In the genomic region with DNA sequence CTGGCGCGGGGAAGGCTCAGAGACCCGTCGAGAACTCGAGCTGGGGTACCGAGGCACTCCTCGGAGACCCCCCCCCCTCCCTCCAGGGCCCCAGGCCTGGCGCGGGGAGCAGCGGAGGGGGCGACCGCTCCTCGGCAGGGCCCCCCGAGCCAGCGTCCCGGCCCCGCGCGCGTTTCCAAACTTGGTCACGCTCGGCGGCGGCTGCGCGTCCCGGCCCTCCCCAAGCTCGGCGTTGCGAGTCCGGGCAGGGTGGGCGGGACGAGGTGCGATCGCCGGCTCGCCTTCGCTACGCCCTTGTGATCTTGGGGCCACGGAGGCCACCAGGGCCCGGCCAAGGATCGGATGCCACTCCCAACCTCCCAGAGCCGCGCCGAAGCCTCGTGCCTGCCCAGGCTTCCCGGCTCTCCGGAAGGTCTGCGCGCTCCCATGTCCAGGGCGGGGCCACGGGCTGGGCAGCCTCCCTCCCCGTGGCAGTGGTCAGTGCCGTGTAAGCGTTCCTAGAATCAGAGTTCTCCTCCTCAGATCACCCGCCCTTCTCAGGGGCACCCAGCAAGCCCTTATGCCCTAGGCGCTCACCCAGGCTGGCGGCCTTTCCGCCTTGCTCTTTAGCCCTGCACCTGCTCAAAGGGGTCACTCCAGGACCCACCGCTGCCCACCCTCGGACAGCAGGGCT, we compare ENCODE assay signal across 9 cellular contexts. TPM values are rescaled to one million over a fixed set of nuclear protein-coding genes. Genes with fewer than 3 reads are reported as not detected.
DNase-seq lines count a peak whose midpoint lies in the region; ATAC-seq and TF ChIP-seq lines count a peak whose summit lies in the region.
"Had no signal": no experiment of that assay in that cellular context is flagged by ENCODE, and none has a peak within 500 bp of the region (broad histone marks: within the 10 kb centered on the region; RNA-seq: fewer than 3 reads in every experiment).

No MANE protein-coding gene starts in this region.

- H3K27ac ChIP-seq in C4-2B (peak overlapping the region; percentile 39), esophagus muscularis mucosa (replicated peaks in 1 of 4) (peak overlapping the region; percentile 88 to 96 (median 94))
- H3K27ac ChIP-seq: epithelial cell of prostate had no signal

- no peaks in the 10 kb centered on the region for H3K27me3 ChIP-seq in esophagus muscularis mucosa
- H3K27me3 ChIP-seq in mucosa of stomach (ENCODE audit: control insufficient read depth, insufficient read depth, low read length), result no peaks in the 10 kb centered on the region

- intact Hi-C loops in esophagus muscularis mucosa (cut with DNase I), result no loop called here

- H3K36me3 ChIP-seq in esophagus muscularis mucosa (peaks cover 0 to 33% (median 24%) of the 10 kb centered on the region in 4 donors), mucosa of stomach (ENCODE audit: control insufficient read depth, insufficient read depth, low read length) (no peaks in the 10 kb centered on the region)

- WGBS in esophagus muscularis mucosa, result 14% methylated on average over 7 of the region's 61 CpGs

- ATAC-seq in GM19351 (IDR thresholded peaks at IDR 0.05; ENCODE audit: unreplicated experiment), result no peak
- ATAC-seq in GM18502 (IDR thresholded peaks at IDR 0.05; ENCODE audit: poor library complexity, unreplicated experiment), result no peak
- no peak for ATAC-seq in HG02642 (IDR thresholded peaks at IDR 0.05; ENCODE audit: poor library complexity, unreplicated experiment)

- DNase-seq in M059J (ENCODE audit: low read depth) (peak; percentile 75), esophagus muscularis mucosa (ENCODE audit: extremely low spot score) (peak; percentile 95), DMS153 treated with DMSO at 0.1 percent for 48 hours (lab: John Stamatoyannopoulos, UW; ENCODE audit: unreplicated experiment) (no peak)

- H3K9ac ChIP-seq in mucosa of stomach (ENCODE audit: low read length), result peak overlapping the region; percentile 49

- H3K9me3 ChIP-seq in esophagus muscularis mucosa, result no peaks in the 10 kb centered on the region
- no peaks in the 10 kb centered on the region for H3K9me3 ChIP-seq in mucosa of stomach (ENCODE audit: control insufficient read depth, low read length)

- TF ChIP-seq EP300 in esophagus muscularis mucosa (IDR thresholded peaks at IDR 0.05), result no peak

- H3K4me1 ChIP-seq in esophagus muscularis mucosa, result peaks cover 39 to 72% (median 66%) of the 10 kb centered on the region in 4 donors
- peaks cover 19% of the 10 kb centered on the region for H3K4me1 ChIP-seq in mucosa of stomach (ENCODE audit: control insufficient read depth, insufficient read depth, low read length)

- TF ChIP-seq CTCF in C4-2B (conservative IDR thresholded peaks at IDR 0.05) (no peak), esophagus muscularis mucosa (IDR thresholded peaks at IDR 0.05) (no peak)

- H3K4me3 ChIP-seq in esophagus muscularis mucosa (peak overlapping the region; percentile 60 to 71 (median 64)), mucosa of stomach (ENCODE audit: low read length) (no peak overlapping the region)

- no peak for TF ChIP-seq POLR2A in esophagus muscularis mucosa (IDR thresholded peaks at IDR 0.05; ENCODE audit: low read depth)

RNA-seq across cellular contexts. Expression of a gene that starts 12.0 kb away (rescaled TPM):
- total RNA-seq in M059J (2014; rRNA removed; shearing (Covaris generic)), result 25.8 and 31.8 TPM in 2 replicates
- total RNA-seq in esophagus muscularis mucosa, result 10 to 100 TPM; 11.6 to 22.2 (median 16.9) TPM
